In genomic region chr5:1836891-1837880, GRCh38 we compare ENCODE assay signal across 2 cellular contexts.
TF ChIP-seq lines count a peak whose summit lies in the region.

No MANE protein-coding gene starts in this region.

TF ChIP-seq in H1, 55 proteins besides CTCF, POLR2A, EP300 and RAD21:
- no peak for TF ChIP-seq USF2 (IDR thresholded peaks at IDR 0.05; ENCODE audit: low read length)
- TF ChIP-seq E2F6 (IDR thresholded peaks at IDR 0.05), result no peak
- TF ChIP-seq CBX5 (IDR thresholded peaks at IDR 0.05; ENCODE audit: low read depth, low read length), result no peak
- no peak for TF ChIP-seq EGR1 (IDR thresholded peaks at IDR 0.05; ENCODE audit: borderline replicate concordance, low read depth, low read length)
- no peak for TF ChIP-seq CHD2 (IDR thresholded peaks at IDR 0.05; ENCODE audit: low read length)
- TF ChIP-seq ASH2L (IDR thresholded peaks at IDR 0.05; ENCODE audit: low read length), result no peak
- TF ChIP-seq BRCA1 (IDR thresholded peaks at IDR 0.05; ENCODE audit: low read depth, low read length), result no peak
- no peak for TF ChIP-seq POU5F1 (IDR thresholded peaks at IDR 0.05; ENCODE audit: low read depth, low read length)
- no peak for TF ChIP-seq TAF7 (optimal IDR thresholded peaks at IDR 0.05; ENCODE audit: borderline replicate concordance, low read depth, low read length)
- TF ChIP-seq JUN (IDR thresholded peaks at IDR 0.05; ENCODE audit: low read depth, low read length), result no peak
- no peak for TF ChIP-seq RBBP5 (IDR thresholded peaks at IDR 0.05; ENCODE audit: borderline replicate concordance, low read depth, low read length)

TF ChIP-seq in HepG2, 621 proteins besides CTCF, POLR2A, EP300 and RAD21 (continues in another document):
- no peak for TF ChIP-seq TBX3 (IDR thresholded peaks at IDR 0.05; ENCODE audit: borderline replicate concordance)
- TF ChIP-seq ZFP91 (CRISPR knock-in tag; IDR thresholded peaks at IDR 0.05; ENCODE audit: borderline replicate concordance), result peak; percentile 36; the same call in 1 of the 2 replicates
- TF ChIP-seq ZNF670 (CRISPR knock-in tag; IDR thresholded peaks at IDR 0.05; ENCODE audit: borderline replicate concordance), result peak; percentile 37; the same call in 1 of the 2 replicates
- no peak for TF ChIP-seq PCBP1 (IDR thresholded peaks at IDR 0.05; ENCODE audit: borderline replicate concordance, low read depth, low read length)
- TF ChIP-seq ESRRA (CRISPR knock-in tag; IDR thresholded peaks at IDR 0.05; ENCODE audit: low read depth), result peak; percentile 90; the same call in 1 of the 2 replicates
- TF ChIP-seq DRAP1 (CRISPR knock-in tag; IDR thresholded peaks at IDR 0.05), result no peak
- TF ChIP-seq ZNF740 (CRISPR knock-in tag; IDR thresholded peaks at IDR 0.05), result peak; percentile 92
- 0 out of 2 replicates have a peak, but pooled peaks have one; percentile 49 for TF ChIP-seq ZSCAN25 (CRISPR knock-in tag; IDR thresholded peaks at IDR 0.05)
- TF ChIP-seq SRSF9 (IDR thresholded peaks at IDR 0.05; ENCODE audit: borderline replicate concordance, insufficient read depth, low read depth, low read length, poor library complexity, severe bottlenecking), result no peak
- TF ChIP-seq JUND (CRISPR knock-in tag; IDR thresholded peaks at IDR 0.05), result no peak
- TF ChIP-seq ZNF768 (CRISPR knock-in tag; IDR thresholded peaks at IDR 0.05), result peak; percentile 57; the same call in 1 of the 2 replicates
- TF ChIP-seq LCORL (IDR thresholded peaks at IDR 0.05), result no peak
- peak; percentile 67; the same call in 1 of the 2 replicates for TF ChIP-seq LCORL (CRISPR knock-in tag; IDR thresholded peaks at IDR 0.05)
- TF ChIP-seq SMARCE1 (IDR thresholded peaks at IDR 0.05; ENCODE audit: borderline replicate concordance), result no peak
- TF ChIP-seq NFIB (CRISPR knock-in tag; IDR thresholded peaks at IDR 0.05; ENCODE audit: borderline replicate concordance), result no peak
- no peak for TF ChIP-seq MED1 (CRISPR knock-in tag; IDR thresholded peaks at IDR 0.05)
- TF ChIP-seq TCF12 (IDR thresholded peaks at IDR 0.05), result no peak
- TF ChIP-seq TCF12 (CRISPR knock-in tag; IDR thresholded peaks at IDR 0.05), result no peak
- peak; percentile 26; the same call in 1 of the 2 replicates for TF ChIP-seq ARID4A (CRISPR knock-in tag; IDR thresholded peaks at IDR 0.05; ENCODE audit: borderline replicate concordance)
- TF ChIP-seq SOX6 (IDR thresholded peaks at IDR 0.05), result no peak
- TF ChIP-seq SOX6 (CRISPR knock-in tag; IDR thresholded peaks at IDR 0.05), result no peak
- TF ChIP-seq SIX1 (CRISPR knock-in tag; IDR thresholded peaks at IDR 0.05; ENCODE audit: borderline replicate concordance), result no peak
- TF ChIP-seq SMYD3 (CRISPR knock-in tag; IDR thresholded peaks at IDR 0.05), result no peak
- peak; percentile 65 for TF ChIP-seq NR2F6 (IDR thresholded peaks at IDR 0.05)
- no peak; the same call in 1 of the 2 replicates for TF ChIP-seq NR2F6 (CRISPR knock-in tag; IDR thresholded peaks at IDR 0.05)
- 0 out of 2 replicates have a peak, but pooled peaks have one; percentile 48 for TF ChIP-seq BORCS8-MEF2B (CRISPR knock-in tag; IDR thresholded peaks at IDR 0.05)
- TF ChIP-seq NFE2 (CRISPR knock-in tag; IDR thresholded peaks at IDR 0.05), result no peak
- 0 out of 2 replicates have a peak, but pooled peaks have one; percentile 26 for TF ChIP-seq PHF8 (CRISPR knock-in tag; IDR thresholded peaks at IDR 0.05)
- TF ChIP-seq CHCHD3 (CRISPR knock-in tag; IDR thresholded peaks at IDR 0.05), result no peak
- peak; percentile 28; the same call in 1 of the 2 replicates for TF ChIP-seq UBTF (CRISPR knock-in tag; IDR thresholded peaks at IDR 0.05)
- TF ChIP-seq YEATS4 (CRISPR knock-in tag; IDR thresholded peaks at IDR 0.05; ENCODE audit: borderline replicate concordance), result 0 out of 2 replicates have a peak, but pooled peaks have one; percentile 25
- TF ChIP-seq IKZF5 (CRISPR knock-in tag; IDR thresholded peaks at IDR 0.05), result no peak
- TF ChIP-seq NR2C2 (CRISPR knock-in tag; IDR thresholded peaks at IDR 0.05; ENCODE audit: borderline replicate concordance), result peak; percentile 91
- peak; percentile 67 for TF ChIP-seq BHLHE40 (IDR thresholded peaks at IDR 0.05; ENCODE audit: low read length)
- no peak for TF ChIP-seq THAP7 (CRISPR knock-in tag; IDR thresholded peaks at IDR 0.05)
- peak in 1 of 2 experiments; percentile 34; a peak in 1 of 4 replicates for TF ChIP-seq NR2F1 (CRISPR knock-in tag; IDR thresholded peaks at IDR 0.05)
- peak; percentile 56 for TF ChIP-seq ZFY (CRISPR knock-in tag; IDR thresholded peaks at IDR 0.05)
- TF ChIP-seq NR1H2 (CRISPR knock-in tag; IDR thresholded peaks at IDR 0.05; ENCODE audit: borderline replicate concordance, low read depth), result no peak
- TF ChIP-seq PATZ1 (CRISPR knock-in tag; IDR thresholded peaks at IDR 0.05), result peak; percentile 48; the same call in 1 of the 2 replicates
- TF ChIP-seq HNRNPK (IDR thresholded peaks at IDR 0.05; ENCODE audit: low read depth, low read length, poor library complexity, severe bottlenecking), result no peak
- TF ChIP-seq HNF4G (IDR thresholded peaks at IDR 0.05; ENCODE audit: borderline replicate concordance, low read depth, low read length), result 0 out of 2 replicates have a peak, but pooled peaks have one; percentile 12
- TF ChIP-seq HNF4G (CRISPR knock-in tag; IDR thresholded peaks at IDR 0.05; ENCODE audit: borderline replicate concordance, low read depth), result no peak; the same call in 1 of the 2 replicates
- TF ChIP-seq RNF2 (conservative IDR thresholded peaks at IDR 0.05; ENCODE audit: low read depth), result 0 out of 2 replicates have a peak, but pooled peaks have one; percentile 28
- 0 out of 2 replicates have a peak, but pooled peaks have one; percentile 18 for TF ChIP-seq PPARG (CRISPR knock-in tag; conservative IDR thresholded peaks at IDR 0.05)
- 0 out of 2 replicates have a peak, but pooled peaks have one; percentile 21 for TF ChIP-seq ZKSCAN5 (CRISPR knock-in tag; IDR thresholded peaks at IDR 0.05)
- no peak for TF ChIP-seq NFYB (CRISPR knock-in tag; IDR thresholded peaks at IDR 0.05)
- TF ChIP-seq PHF21A (CRISPR knock-in tag; IDR thresholded peaks at IDR 0.05), result 0 out of 2 replicates have a peak, but pooled peaks have one; percentile 15
- TF ChIP-seq ZFX (CRISPR knock-in tag; IDR thresholded peaks at IDR 0.05; ENCODE audit: low read depth), result peak; percentile 77
- no peak for TF ChIP-seq NFRKB (IDR thresholded peaks at IDR 0.05)
- peak; percentile 41; the same call in 1 of the 2 replicates for TF ChIP-seq GABPB1 (CRISPR knock-in tag; IDR thresholded peaks at IDR 0.05)
